12 cellular contexts compared by ENCODE assay signal in the genomic region with DNA sequence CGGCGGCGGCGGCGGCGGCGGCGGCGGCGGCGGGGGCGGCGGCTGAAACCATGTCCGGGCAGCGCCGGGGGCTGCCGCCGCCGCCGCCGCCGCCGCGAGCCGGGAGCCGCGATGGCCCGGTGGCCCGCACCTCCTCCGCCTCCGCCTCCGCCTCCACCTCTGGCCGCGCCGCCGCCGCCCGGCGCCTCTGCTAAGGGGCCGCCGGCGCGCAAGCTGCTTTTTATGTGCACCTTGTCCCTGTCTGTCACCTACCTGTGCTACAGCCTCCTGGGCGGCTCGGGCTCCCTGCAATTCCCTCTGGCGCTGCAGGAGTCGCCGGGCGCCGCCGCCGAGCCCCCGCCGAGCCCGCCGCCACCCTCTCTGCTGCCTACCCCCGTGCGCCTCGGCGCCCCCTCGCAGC. TPM values are rescaled to one million over a fixed set of nuclear protein-coding genes. Genes with fewer than 3 reads are reported as not detected.
DNase-seq lines count a peak whose midpoint lies in the region; ATAC-seq and TF ChIP-seq lines count a peak whose summit lies in the region.
"Had no signal": no experiment of that assay in that cellular context is flagged by ENCODE, and none has a peak within 500 bp of the region (broad histone marks: within the 10 kb centered on the region; RNA-seq: fewer than 3 reads in every experiment).

No MANE protein-coding gene starts in this region.

- H3K36me3 ChIP-seq in OCI-LY7 (ENCODE audit: insufficient read depth, low read length) (no peaks in the 10 kb centered on the region), Peyer's patch (no peaks in the 10 kb centered on the region)
- H3K36me3 ChIP-seq: HAP-1 had no signal

- H3K4me3 Mint-ChIP-seq in chondrocyte (ENCODE audit: unreplicated experiment): peak overlapping the region; percentile 31
- peak overlapping the region; percentile 67 for H3K4me3 Mint-ChIP-seq in nephron progenitor cell

- H3K36me3 Mint-ChIP-seq in chondrocyte (ENCODE audit: low read depth) (no peaks in the 10 kb centered on the region), nephron progenitor cell (ENCODE audit: low read depth) (no peaks in the 10 kb centered on the region)

- H3K9me3 Mint-ChIP-seq in chondrocyte (ENCODE audit: low read depth): no peaks in the 10 kb centered on the region
- no peaks in the 10 kb centered on the region for H3K9me3 Mint-ChIP-seq in nephron progenitor cell
- H3K9me3 Mint-ChIP-seq: activated T-helper 2 cell treated with anti-CD3 and anti-CD28 coated beads, Interferon-gamma antibody, Interleukin-2, Interleukin-4, amounts not matched to agents 10 μg/mL and 5 μg/mL and 100 μg/mL, durations not matched to agents 14 hours and 24 hours and 36 hours had no signal

- ATAC-seq in GM18867 (IDR thresholded peaks at IDR 0.05; ENCODE audit: unreplicated experiment): no peak

- H3K4me3 ChIP-seq in OCI-LY7 (ENCODE audit: low read depth, low read length, poor library complexity, severe bottlenecking) (no peak overlapping the region), Peyer's patch (no peak overlapping the region)
- H3K4me3 ChIP-seq: HAP-1 had no signal

- H3K4me1 Mint-ChIP-seq in chondrocyte (ENCODE audit: low read depth): peaks cover 7% of the 10 kb centered on the region
- peaks cover 31% of the 10 kb centered on the region for H3K4me1 Mint-ChIP-seq in nephron progenitor cell

- in situ Hi-C loops in GM13976 (cut with MboI; ENCODE audit: low sequenced_read_pairs, unreplicated experiment): no loop called here

- no peak overlapping the region for H3K4me2 ChIP-seq in OCI-LY7 (ENCODE audit: low read length)

- no peak overlapping the region for H2AFZ ChIP-seq in OCI-LY7 (ENCODE audit: low read length)

- peaks cover 0 to 8% of the 10 kb centered on the region in 2 donors for H3K27me3 ChIP-seq in Peyer's patch

- TF ChIP-seq CTCF in GM13976 (IDR thresholded peaks at IDR 0.05; ENCODE audit: borderline replicate concordance, control extremely low read depth, extremely low read depth, insufficient read depth, missing control alignments): no peak
- TF ChIP-seq CTCF in chondrocyte (IDR thresholded peaks at IDR 0.05): no peak
- no peak for TF ChIP-seq CTCF in nephron progenitor cell (IDR thresholded peaks at IDR 0.05)
- TF ChIP-seq CTCF in OCI-LY7 (conservative IDR thresholded peaks at IDR 0.05; ENCODE audit: low read length): no peak
- TF ChIP-seq CTCF in Peyer's patch (IDR thresholded peaks at IDR 0.05): no peak

- H3K79me2 ChIP-seq in OCI-LY7 (ENCODE audit: insufficient read depth, low read depth, low read length): no peaks in the 10 kb centered on the region

- H3K9me3 ChIP-seq in OCI-LY7 (ENCODE audit: low read length) (no peaks in the 10 kb centered on the region), Peyer's patch (no peaks in the 10 kb centered on the region)
- H3K9me3 ChIP-seq: HAP-1 had no signal

- no peaks in the 10 kb centered on the region for H4K20me1 ChIP-seq in OCI-LY7 (ENCODE audit: insufficient read depth, low read length)

- POLR2A ChIA-PET in OCI-LY7 (lab: Charles Lee): no interaction called here

- no TSS peak for BruUV-seq in OCI-LY7 (replicated peaks; lab: Mats Ljungman, UMichigan)

- H3K4me1 ChIP-seq in OCI-LY7 (ENCODE audit: insufficient read depth, low read length, poor library complexity, severe bottlenecking) (no peaks in the 10 kb centered on the region), Peyer's patch (peaks cover 0 to 10% (median 0%) of the 10 kb centered on the region in 4 donors)
- H3K4me1 ChIP-seq: HAP-1 had no signal

- TF ChIP-seq POLR2A in Peyer's patch (IDR thresholded peaks at IDR 0.05): no peak

- intact Hi-C loops in OCI-LY7 (cut with micrococcal nuclease; ENCODE audit: unreplicated experiment): no loop called here

- H3K27ac Mint-ChIP-seq in chondrocyte (ENCODE audit: unreplicated experiment) (no peak overlapping the region), nephron progenitor cell (no peak overlapping the region)
- H3K27ac Mint-ChIP-seq: activated T-helper 2 cell treated with anti-CD3 and anti-CD28 coated beads, Interferon-gamma antibody, Interleukin-2, Interleukin-4, amounts not matched to agents 10 μg/mL and 5 μg/mL and 100 μg/mL, durations not matched to agents 14 hours and 24 hours and 36 hours had no signal

- H3K27ac ChIP-seq in OCI-LY7 (ENCODE audit: low read depth, low read length, poor library complexity, severe bottlenecking) (no peak overlapping the region), Peyer's patch (no peak overlapping the region)

- peaks cover 75% of the 10 kb centered on the region for H3K27me3 Mint-ChIP-seq in chondrocyte (ENCODE audit: low read depth)
- peaks cover 49% of the 10 kb centered on the region for H3K27me3 Mint-ChIP-seq in nephron progenitor cell (ENCODE audit: low read depth, poor library complexity)

- DNase-seq in COLO668 (lab: John Stamatoyannopoulos, UW; ENCODE audit: unreplicated experiment) (peak; percentile 55), GM13976 (ENCODE audit: low spot score) (peak; percentile 36), chondrocyte (ENCODE audit: low spot score) (no peak), nephron progenitor cell (peak; percentile 59), OCI-LY7 (ENCODE audit: low spot score) (no peak), Peyer's patch (no peak)
- DNase-seq: COR-L47, NCI-H1436 treated with DMSO at 0.1 percent for 48 hours had no signal

- no peaks in the 10 kb centered on the region for H3K9me2 ChIP-seq in OCI-LY7 (ENCODE audit: insufficient read depth, low read length)

- CTCF ChIA-PET in OCI-LY7 (lab: Charles Lee; ENCODE audit: unreplicated experiment): no interaction called here

RNA-seq across cellular contexts. Expression of gene HS3ST4, which starts 0.5 kb away (rescaled TPM):
- total RNA-seq in chondrocyte (not detected in 3 replicates), OCI-LY7 (2022) (not detected in 2 replicates), Peyer's patch (not detected)
- total RNA-seq in OCI-LY7 (2014; rRNA removed; shearing (Covaris generic)): not detected in 2 replicates
- total RNA-seq: activated T-helper 2 cell treated with anti-CD3 and anti-CD28 coated beads, Interferon-gamma antibody, Interleukin-2, Interleukin-4, amounts not matched to agents 10 μg/mL and 5 μg/mL and 100 μg/mL, durations not matched to agents 14 hours and 24 hours and 36 hours; renal cortical epithelial cell had no signal

Comparison
In these comparisons a context has a peak if more than half of its experiments do, and no peak if none do; other contexts are left out.
1. DNase-seq: peak in COLO668 (single experiment), GM13976 (single experiment) and nephron progenitor cell (single experiment); none in chondrocyte (single experiment), OCI-LY7 (single experiment) and Peyer's patch (0 of 3).